In the genomic region with DNA sequence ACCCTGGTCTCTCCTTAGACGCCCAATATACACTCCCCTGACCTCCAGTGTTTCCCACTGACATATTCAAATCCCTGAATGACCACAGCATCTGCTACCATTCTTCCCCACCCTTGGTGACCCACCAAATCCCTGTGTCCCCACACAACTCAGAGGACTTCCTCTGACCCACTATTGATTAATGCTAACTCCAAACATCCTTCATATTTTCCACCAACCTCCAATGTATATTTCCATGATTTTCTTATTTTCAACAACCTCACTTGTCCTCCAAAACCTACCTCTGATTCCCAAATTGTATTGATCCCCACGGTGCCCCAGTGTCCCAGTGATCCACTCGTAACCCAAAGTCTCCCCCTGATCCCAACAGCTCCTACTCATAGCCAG, we compare ENCODE assay signal across 8 cellular contexts. TPM values are rescaled to one million over a fixed set of nuclear protein-coding genes. Genes with fewer than 3 reads are reported as not detected.
DNase-seq lines count a peak whose midpoint lies in the region; ATAC-seq, FAIRE-seq and TF ChIP-seq lines count a peak whose summit lies in the region.

No MANE protein-coding gene starts in this region.

- no peak for TF ChIP-seq POLR2A in suprapubic skin (IDR thresholded peaks at IDR 0.05)

- TF ChIP-seq CTCF in keratinocyte (optimal IDR thresholded peaks at IDR 0.05 in 1 of 3, IDR thresholded peaks at IDR 0.05 in 1 of 3, conservative IDR thresholded peaks at IDR 0.05 in 1 of 3; ENCODE audit: extremely low read depth in 1 of 3, insufficient read depth in 2 of 3, low read length in 3 of 3) (no peak), suprapubic skin (IDR thresholded peaks at IDR 0.05) (no peak)

- no peaks in the 10 kb centered on the region for H3K9me1 ChIP-seq in keratinocyte (ENCODE audit: control insufficient read depth, extremely low read depth, insufficient read depth, low read length)

- no peak overlapping the region for H3K9ac ChIP-seq in keratinocyte (ENCODE audit: control insufficient read depth, extremely low read depth, insufficient read depth, low read length)

- peaks cover 2 to 17% of the 10 kb centered on the region in 2 experiments for H3K36me3 ChIP-seq in keratinocyte (ENCODE audit: control insufficient read depth in 2 of 2, extremely low read depth in 1 of 2, insufficient read depth in 2 of 2, low read length in 2 of 2)
- H3K36me3 ChIP-seq in suprapubic skin: peaks cover 18% of the 10 kb centered on the region

- peaks cover 19% of the 10 kb centered on the region for H3K79me2 ChIP-seq in keratinocyte (ENCODE audit: control insufficient read depth, insufficient read depth, low read length)

- no peak overlapping the region for H3K4me3 ChIP-seq in keratinocyte (ENCODE audit: control insufficient read depth in 2 of 3, extremely low read depth in 1 of 3, insufficient read depth in 2 of 3, low read depth in 1 of 3, low read length in 3 of 3)
- peak overlapping the region; percentile 78 for H3K4me3 ChIP-seq in suprapubic skin

- POLR2A ChIA-PET in activated CD8-positive, alpha-beta T cell treated with anti-CD3 and anti-CD28 coated beads, Interleukin-2, amount 10 ng/mL, durations not matched to agents 7 days and 5 days (lab: Charles Lee): interaction anchor here (0.6 kb wide), 1 partner anchor 77 kb away, joined by 4 read pairs; no protein-coding TSS in a partner anchor

- CTCF ChIA-PET in activated naive CD4-positive, alpha-beta T cell treated with anti-CD3 and anti-CD28 coated beads for 36 hours (lab: Charles Lee): interaction anchor here (1.1 to 2.7 kb wide), 3 partner anchors 16 to 24 kb away, joined by 3 to 9 read pairs (median 4); a partner anchor contains a TSS
- CTCF ChIA-PET in activated CD8-positive, alpha-beta T cell treated with anti-CD3 and anti-CD28 coated beads, Interleukin-2, amount 10 ng/mL, durations not matched to agents 7 days and 5 days (lab: Charles Lee): interaction anchor here (1.0 to 8.2 kb wide), 4 partner anchors 14 to 101 kb away, joined by 3 to 62 read pairs (median 10); a partner anchor contains a TSS

- DNase-seq in activated naive CD4-positive, alpha-beta T cell treated with anti-CD3 and anti-CD28 coated beads for 36 hours: no peak
- DNase-seq in activated naive CD4-positive, alpha-beta T cell treated with anti-CD3 and anti-CD28 coated beads, Interleukin-2, amount 50 U/mL, for 16 hours: no peak
- no peak for DNase-seq in activated CD8-positive, alpha-beta T cell treated with anti-CD3 and anti-CD28 coated beads, Interleukin-2, amount 10 ng/mL, durations not matched to agents 7 days and 5 days
- DNase-seq in keratinocyte (ENCODE audit: low read depth, low spot score) (no peak), suprapubic skin (ENCODE audit: low spot score in 2 of 2) (no peak), AG08396 (ENCODE audit: low spot score) (no peak)

- no peaks in the 10 kb centered on the region for H3K27me3 ChIP-seq in keratinocyte (ENCODE audit: control insufficient read depth, extremely low read depth, insufficient read depth, low read length)
- H3K27me3 ChIP-seq in suprapubic skin: no peaks in the 10 kb centered on the region

- H3K9me3 ChIP-seq in keratinocyte (ENCODE audit: control insufficient read depth, low read depth, low read length) (no peaks in the 10 kb centered on the region), suprapubic skin (no peaks in the 10 kb centered on the region)

- peaks cover 24% of the 10 kb centered on the region for H3K4me1 Mint-ChIP-seq in activated naive CD4-positive, alpha-beta T cell treated with anti-CD3 and anti-CD28 coated beads for 36 hours (ENCODE audit: low read depth)
- peaks cover 27% of the 10 kb centered on the region for H3K4me1 Mint-ChIP-seq in activated CD8-positive, alpha-beta T cell treated with anti-CD3 and anti-CD28 coated beads, Interleukin-2, amount 10 ng/mL, durations not matched to agents 7 days and 5 days (ENCODE audit: low read depth)

- 36% methylated on average over 3 of the region's 3 CpGs for WGBS in suprapubic skin

- no peaks in the 10 kb centered on the region for H4K20me1 ChIP-seq in keratinocyte (ENCODE audit: control insufficient read depth, extremely low read depth, insufficient read depth, low read length)

- no peak overlapping the region for H3K4me2 ChIP-seq in keratinocyte (ENCODE audit: control insufficient read depth, extremely low read depth, insufficient read depth, low read depth, low read length)

- peaks cover 26% of the 10 kb centered on the region for H3K36me3 Mint-ChIP-seq in activated naive CD4-positive, alpha-beta T cell treated with anti-CD3 and anti-CD28 coated beads for 36 hours (ENCODE audit: low read depth)
- peaks cover 22% of the 10 kb centered on the region for H3K36me3 Mint-ChIP-seq in activated CD8-positive, alpha-beta T cell treated with anti-CD3 and anti-CD28 coated beads, Interleukin-2, amount 10 ng/mL, durations not matched to agents 7 days and 5 days (ENCODE audit: low read depth)

- TF ChIP-seq EP300 in suprapubic skin (IDR thresholded peaks at IDR 0.05): no peak

- H3K27ac Mint-ChIP-seq in activated naive CD4-positive, alpha-beta T cell treated with anti-CD3 and anti-CD28 coated beads for 36 hours: no peak overlapping the region
- H3K27ac Mint-ChIP-seq in activated CD8-positive, alpha-beta T cell treated with anti-CD3 and anti-CD28 coated beads, Interleukin-2, amount 10 ng/mL, durations not matched to agents 7 days and 5 days: peak overlapping the region; percentile 84

- FAIRE-seq in keratinocyte (lab: Jason Lieb, UNC): no peak

- H3K9me3 Mint-ChIP-seq in activated naive CD4-positive, alpha-beta T cell treated with anti-CD3 and anti-CD28 coated beads for 36 hours: no peaks in the 10 kb centered on the region
- no peaks in the 10 kb centered on the region for H3K9me3 Mint-ChIP-seq in activated CD8-positive, alpha-beta T cell treated with anti-CD3 and anti-CD28 coated beads, Interleukin-2, amount 10 ng/mL, durations not matched to agents 7 days and 5 days (ENCODE audit: insufficient read depth)

- intact Hi-C loops in activated naive CD4-positive, alpha-beta T cell treated with anti-CD3 and anti-CD28 coated beads for 36 hours (cut with micrococcal nuclease): loop anchor here (1.0 to 10.0 kb wide), 5 partner anchors 14 to 288 kb away; a partner anchor contains a TSS

- H3K27ac ChIP-seq in keratinocyte (ENCODE audit: control insufficient read depth, insufficient read depth, low read length) (peak overlapping the region; percentile 17), suprapubic skin (no peak overlapping the region)

- H3K4me3 Mint-ChIP-seq in activated naive CD4-positive, alpha-beta T cell treated with anti-CD3 and anti-CD28 coated beads for 36 hours: peak overlapping the region; percentile 66
- peak overlapping the region; percentile 73 for H3K4me3 Mint-ChIP-seq in activated CD8-positive, alpha-beta T cell treated with anti-CD3 and anti-CD28 coated beads, Interleukin-2, amount 10 ng/mL, durations not matched to agents 7 days and 5 days

- H2AFZ ChIP-seq in keratinocyte (ENCODE audit: control insufficient read depth, low read length): no peak overlapping the region

- no peak for ATAC-seq in activated CD8-positive, alpha-beta T cell treated with anti-CD3 and anti-CD28 coated beads, Interleukin-2, amount 10 ng/mL, durations not matched to agents 7 days and 5 days
- no peak for ATAC-seq in GM18861 (IDR thresholded peaks at IDR 0.05; ENCODE audit: unreplicated experiment)
- ATAC-seq in HG03045 (IDR thresholded peaks at IDR 0.05; ENCODE audit: unreplicated experiment): no peak

- H3K27me3 Mint-ChIP-seq in activated naive CD4-positive, alpha-beta T cell treated with anti-CD3 and anti-CD28 coated beads for 36 hours (ENCODE audit: low read depth): peaks cover 18% of the 10 kb centered on the region
- peaks cover 50% of the 10 kb centered on the region for H3K27me3 Mint-ChIP-seq in activated CD8-positive, alpha-beta T cell treated with anti-CD3 and anti-CD28 coated beads, Interleukin-2, amount 10 ng/mL, durations not matched to agents 7 days and 5 days (ENCODE audit: low read depth)

- H3K4me1 ChIP-seq in keratinocyte (ENCODE audit: control insufficient read depth, extremely low read depth, insufficient read depth, low read length) (peaks cover 9% of the 10 kb centered on the region), suprapubic skin (peaks cover 24% of the 10 kb centered on the region)

- dilution Hi-C loops in keratinocyte (cut with MboI; ENCODE audit: extremely low pct_ligation_motif_present, low sequenced_read_pairs): no loop called here

RNA-seq across cellular contexts. Expression of a gene that starts 0.5 kb away (rescaled TPM):
- 10 to 100 TPM; 28.6 to 29.1 TPM for total RNA-seq in activated naive CD4-positive, alpha-beta T cell treated with anti-CD3 and anti-CD28 coated beads for 36 hours
- 10 to 100 TPM; 20.6 TPM for total RNA-seq in activated CD8-positive, alpha-beta T cell treated with anti-CD3 and anti-CD28 coated beads, Interleukin-2, amount 10 ng/mL, durations not matched to agents 7 days and 5 days
- 10.1 to 16.5 TPM (median 12.5 TPM) in 3 replicates for polyA plus RNA-seq in keratinocyte
- polyA plus RNA-seq in keratinocyte (2011; ENCODE audit: low read depth): 1.7 TPM
- 8.1 and 11.8 TPM in 2 replicates for polyA plus RNA-seq in keratinocyte (2011; cell fraction: cytosol; rRNA removed)
- polyA plus RNA-seq in keratinocyte (2011; cell fraction: nucleus; rRNA removed): 35.8 and 51.3 TPM in 2 replicates
- polyA plus RNA-seq in keratinocyte (2012; ENCODE audit: low replicate concordance): 12.3 and 20.4 TPM in 2 replicates
- polyA minus RNA-seq in keratinocyte: 16.9 to 29.0 TPM (median 27.1 TPM) in 3 replicates
- polyA minus RNA-seq in keratinocyte (2011; cell fraction: cytosol; rRNA and poly(A)+ RNA removed): 24.7 TPM
- polyA minus RNA-seq in keratinocyte (2011; cell fraction: nucleus; rRNA and poly(A)+ RNA removed): 28.9 and 30.2 TPM in 2 replicates
- 10 to 100 TPM; 22.7 to 40.6 (median 32.0) TPM for total RNA-seq in suprapubic skin

RNA-seq across cellular contexts. Expression of a gene that starts 10.9 kb away (rescaled TPM):
- total RNA-seq in activated naive CD4-positive, alpha-beta T cell treated with anti-CD3 and anti-CD28 coated beads for 36 hours: 1 to 10 TPM; 6.1 TPM
- 10 to 100 TPM in 1 of 2 experiments, 1 to 10 TPM in 1; 9.9 to 14.4 TPM for total RNA-seq in activated CD8-positive, alpha-beta T cell treated with anti-CD3 and anti-CD28 coated beads, Interleukin-2, amount 10 ng/mL, durations not matched to agents 7 days and 5 days
- 7.0 to 12.8 TPM (median 8.1 TPM) in 3 replicates for polyA plus RNA-seq in keratinocyte
- polyA plus RNA-seq in keratinocyte (2011; ENCODE audit: low read depth): 15.4 TPM
- 2.8 and 7.2 TPM in 2 replicates for polyA plus RNA-seq in keratinocyte (2011; cell fraction: cytosol; rRNA removed)
- 76.2 and 104 TPM in 2 replicates for polyA plus RNA-seq in keratinocyte (2011; cell fraction: nucleus; rRNA removed)
- polyA plus RNA-seq in keratinocyte (2012; ENCODE audit: low replicate concordance): 13.2 and 17.9 TPM in 2 replicates
- 7.1 to 11.4 TPM (median 9.1 TPM) in 3 replicates for polyA minus RNA-seq in keratinocyte
- polyA minus RNA-seq in keratinocyte (2011; cell fraction: cytosol; rRNA and poly(A)+ RNA removed): 3.3 TPM
- polyA minus RNA-seq in keratinocyte (2011; cell fraction: nucleus; rRNA and poly(A)+ RNA removed): 12.0 and 16.4 TPM in 2 replicates
- 10 to 100 TPM; 15.0 to 27.3 (median 20.3) TPM for total RNA-seq in suprapubic skin

RNA-seq across cellular contexts. Expression of a gene that starts 21.9 kb away (rescaled TPM):
- total RNA-seq in activated naive CD4-positive, alpha-beta T cell treated with anti-CD3 and anti-CD28 coated beads for 36 hours: under 1 TPM in 1 of 2 experiments, not detected in 1; 0.17 TPM
- total RNA-seq in activated CD8-positive, alpha-beta T cell treated with anti-CD3 and anti-CD28 coated beads, Interleukin-2, amount 10 ng/mL, durations not matched to agents 7 days and 5 days: under 1 TPM; 0.55 to 0.68 TPM
- polyA plus RNA-seq in keratinocyte: not detected in 3 replicates
- polyA plus RNA-seq in keratinocyte (2011; ENCODE audit: low read depth): not detected
- polyA plus RNA-seq in keratinocyte (2011; cell fraction: cytosol; rRNA removed): not detected in 2 replicates
- 0.05 and 0.17 TPM in 2 replicates for polyA plus RNA-seq in keratinocyte (2011; cell fraction: nucleus; rRNA removed)
- 0.08 TPM in 1 of 2 replicates, not detected in the other for polyA plus RNA-seq in keratinocyte (2012; ENCODE audit: low replicate concordance)
- polyA minus RNA-seq in keratinocyte: 0.16 TPM in 1 of 3 replicates, not detected in the others
- not detected for polyA minus RNA-seq in keratinocyte (2011; cell fraction: cytosol; rRNA and poly(A)+ RNA removed)
- 0.32 TPM in 1 of 2 replicates, not detected in the other for polyA minus RNA-seq in keratinocyte (2011; cell fraction: nucleus; rRNA and poly(A)+ RNA removed)
- under 1 TPM in 2 of 4 donors, not detected in 2; 0.38 to 0.68 TPM for total RNA-seq in suprapubic skin

RNA-seq across cellular contexts. Expression of a gene that starts 24.1 kb away (rescaled TPM):
- 1 to 10 TPM; 1.8 to 2.2 TPM for total RNA-seq in activated naive CD4-positive, alpha-beta T cell treated with anti-CD3 and anti-CD28 coated beads for 36 hours
- under 1 TPM; 0.53 to 0.89 TPM for total RNA-seq in activated CD8-positive, alpha-beta T cell treated with anti-CD3 and anti-CD28 coated beads, Interleukin-2, amount 10 ng/mL, durations not matched to agents 7 days and 5 days
- 1.3 to 2.2 TPM (median 2.0 TPM) in 3 replicates for polyA plus RNA-seq in keratinocyte
- 0.45 TPM for polyA plus RNA-seq in keratinocyte (2011; ENCODE audit: low read depth)
- 1.5 and 3.0 TPM in 2 replicates for polyA plus RNA-seq in keratinocyte (2011; cell fraction: cytosol; rRNA removed)
- 4.5 and 5.8 TPM in 2 replicates for polyA plus RNA-seq in keratinocyte (2011; cell fraction: nucleus; rRNA removed)
- polyA plus RNA-seq in keratinocyte (2012; ENCODE audit: low replicate concordance): 1.8 and 2.2 TPM in 2 replicates
- polyA minus RNA-seq in keratinocyte: 1.1 to 5.1 TPM (median 2.8 TPM) in 3 replicates
- polyA minus RNA-seq in keratinocyte (2011; cell fraction: cytosol; rRNA and poly(A)+ RNA removed): 6.1 TPM
- polyA minus RNA-seq in keratinocyte (2011; cell fraction: nucleus; rRNA and poly(A)+ RNA removed): 1.9 and 3.8 TPM in 2 replicates
- 10 to 100 TPM; 10.5 to 14.7 (median 14.3) TPM for total RNA-seq in suprapubic skin

RNA-seq across cellular contexts. Expression of a gene that starts 59.9 kb away (rescaled TPM):
- total RNA-seq in activated naive CD4-positive, alpha-beta T cell treated with anti-CD3 and anti-CD28 coated beads for 36 hours: not detected
- not detected for total RNA-seq in activated CD8-positive, alpha-beta T cell treated with anti-CD3 and anti-CD28 coated beads, Interleukin-2, amount 10 ng/mL, durations not matched to agents 7 days and 5 days
- polyA plus RNA-seq in keratinocyte: not detected in 3 replicates
- polyA plus RNA-seq in keratinocyte (2011; ENCODE audit: low read depth): not detected
- polyA plus RNA-seq in keratinocyte (2011; cell fraction: cytosol; rRNA removed): not detected in 2 replicates
- polyA plus RNA-seq in keratinocyte (2011; cell fraction: nucleus; rRNA removed): not detected in 2 replicates
- not detected in 2 replicates for polyA plus RNA-seq in keratinocyte (2012; ENCODE audit: low replicate concordance)
- polyA minus RNA-seq in keratinocyte: not detected in 3 replicates
- polyA minus RNA-seq in keratinocyte (2011; cell fraction: cytosol; rRNA and poly(A)+ RNA removed): not detected
- not detected in 2 replicates for polyA minus RNA-seq in keratinocyte (2011; cell fraction: nucleus; rRNA and poly(A)+ RNA removed)
- total RNA-seq in suprapubic skin: not detected
